ENCODE assay signal across 30 cellular contexts in genomic region chr19:12751635-12752034, GRCh38. TPM values are rescaled to one million over a fixed set of nuclear protein-coding genes. Genes with fewer than 3 reads are reported as not detected.
A peak's percentile ranks its signal among the peaks of the same experiment; 100 is the strongest.
DNase-seq lines count a peak whose midpoint lies in the region; ATAC-seq and TF ChIP-seq lines count a peak whose summit lies in the region.
"Had no signal": no experiment of that assay in that cellular context is flagged by ENCODE, and none has a peak within 500 bp of the region (broad histone marks: within the 10 kb centered on the region; RNA-seq: fewer than 3 reads in every experiment).

Gene BEST2 (plus strand): TSS chr19:12751791. CDS start chr19:12752593, 802 bp downstream.

- no peak within 1 kb of the TSS for H2BK15ac ChIP-seq in H9 (ENCODE audit: low read depth, low read length)

- H3K27ac Mint-ChIP-seq in H9: no peak within 1 kb of the TSS
- H3K27ac Mint-ChIP-seq: activated naive CD4-positive, alpha-beta T cell treated with anti-CD3 and anti-CD28 coated beads, Interleukin-2, amount 10 ng/mL, durations not matched to agents 7 days and 5 days; activated T-cell treated with anti-CD3 and anti-CD28 coated beads, Interleukin-2, amount 50 U/mL, for 72 hours; CD4-positive, alpha-beta T cell; effector memory CD8-positive, alpha-beta T cell; natural killer cell treated with Interleukin-12 subunit alpha and Interleukin-12 subunit beta and Interleukin-15 and Interleukin-18, amount 100 ng/mL, for 72 hours; T-helper 1 cell treated with Interleukin-12 subunit alpha and Interleukin-12 subunit beta and Interleukin-4 antibody, amounts not matched to agents 30 μg/mL and 1 μg/mL, for 36 hours had no signal

- peak; percentile 69 for DNase-seq in H9
- DNase-seq in RWPE2 (ENCODE audit: low spot score): no peak
- peak; percentile 76 for DNase-seq in osteoblast (ENCODE audit: insufficient read length, low spot score, missing footprints)
- no peak for DNase-seq in NCI-H1105 (lab: John Stamatoyannopoulos, UW)
- no peak for DNase-seq in effector CD4-positive, alpha-beta T cell
- DNase-seq: activated CD4-positive, alpha-beta T cell treated with anti-CD3 and anti-CD28 coated beads for 48 hours; activated naive CD4-positive, alpha-beta T cell treated with anti-CD3 and anti-CD28 coated beads, Interleukin-2, amount 10 ng/mL, durations not matched to agents 7 days and 5 days; activated T-cell treated with anti-CD3 and anti-CD28 coated beads, Interleukin-2, amount 50 U/mL, for 72 hours; CD4-positive, alpha-beta T cell; effector memory CD8-positive, alpha-beta T cell; GDM1; hippocampal formation; left cardiac atrium; MM.1S; NCI-H146; NCI-H510A treated with DMSO at 0.1 percent for 48 hours; right cardiac atrium had no signal

- H3K27me3 Mint-ChIP-seq in H9 (ENCODE audit: low read depth): peaks cover 66% of the 10 kb centered on the region

- H3K4me3 Mint-ChIP-seq in H9: peak within 1 kb of the TSS; percentile 49 to 79
- H3K4me3 Mint-ChIP-seq: activated naive CD4-positive, alpha-beta T cell treated with anti-CD3 and anti-CD28 coated beads, Interleukin-2, amount 10 ng/mL, durations not matched to agents 7 days and 5 days; activated T-cell treated with anti-CD3 and anti-CD28 coated beads, Interleukin-2, amount 50 U/mL, for 72 hours; CD4-positive, alpha-beta T cell; effector memory CD8-positive, alpha-beta T cell; natural killer cell treated with Interleukin-12 subunit alpha and Interleukin-12 subunit beta and Interleukin-15 and Interleukin-18, amount 100 ng/mL, for 72 hours; T-helper 1 cell treated with Interleukin-12 subunit alpha and Interleukin-12 subunit beta and Interleukin-4 antibody, amounts not matched to agents 30 μg/mL and 1 μg/mL, for 36 hours had no signal

- H3K23me2 ChIP-seq in H9 (ENCODE audit: insufficient read length, low read depth, low read length, poor library complexity, severe bottlenecking): peaks cover 6% of the 10 kb centered on the region

- peaks cover 16 to 17% (median 17%) of the 10 kb centered on the region in 3 experiments for H3K36me3 Mint-ChIP-seq in H9 (ENCODE audit: insufficient read depth in 1 of 3, low read depth in 3 of 3)

- no peak within 1 kb of the TSS for H3K14ac ChIP-seq in H9 (ENCODE audit: insufficient read depth, low read length)

- peaks cover 3 to 5% of the 10 kb centered on the region in 2 experiments; a peak in 3 of 5 replicates for H3K9me3 Mint-ChIP-seq in H9
- H3K9me3 Mint-ChIP-seq: effector memory CD8-positive, alpha-beta T cell; natural killer cell treated with Interleukin-12 subunit alpha and Interleukin-12 subunit beta and Interleukin-15 and Interleukin-18, amount 100 ng/mL, for 72 hours had no signal

- H3K79me1 ChIP-seq in H9 (ENCODE audit: insufficient read depth, low read depth, low read length, poor library complexity, severe bottlenecking): no peaks in the 10 kb centered on the region

- peaks cover 18 to 35% of the 10 kb centered on the region in 2 experiments for H3K4me1 Mint-ChIP-seq in H9

- TF ChIP-seq CTCF in H9 (conservative IDR thresholded peaks at IDR 0.05) (no peak), RWPE2 (IDR thresholded peaks at IDR 0.05; ENCODE audit: poor library complexity, severe bottlenecking) (no peak), osteoblast (IDR thresholded peaks at IDR 0.05; ENCODE audit: extremely low read depth, low read depth, low read length) (no peak)

- WGBS in H9 (ENCODE audit: extremely low coverage, insufficient read length, low lambda C conversion rate): no CpG with 5 or more reads among the region's 14 CpGs

- H2BK12ac ChIP-seq in H9 (ENCODE audit: insufficient read length, low read depth, low read length): no peak within 1 kb of the TSS

- H4K91ac ChIP-seq in H9 (ENCODE audit: insufficient read length, low read depth, low read length): no peak within 1 kb of the TSS

- H3K4me2 ChIP-seq in H9 (ENCODE audit: insufficient read depth, insufficient read length, low read length) (peak within 1 kb of the TSS; percentile 29), osteoblast (ENCODE audit: insufficient read depth, low read length) (no peak within 1 kb of the TSS)

- no peak within 1 kb of the TSS for H3K18ac ChIP-seq in H9 (ENCODE audit: insufficient read length, low read depth, low read length)

- no peak within 1 kb of the TSS for H3K9ac ChIP-seq in H9 (ENCODE audit: extremely low read depth, insufficient read length, low read length)
- peak within 1 kb of the TSS; percentile 47 for H3K9ac ChIP-seq in iPS-15b (ENCODE audit: low read depth, low read length)
- H3K9ac ChIP-seq: parathyroid adenoma had no signal

- no peak within 1 kb of the TSS for H2BK120ac ChIP-seq in H9 (ENCODE audit: low read depth, low read length, poor library complexity, severe bottlenecking)

- H4K8ac ChIP-seq in H9 (replicated peaks; ENCODE audit: insufficient read length, low read depth, low read length): no peak within 1 kb of the TSS

- no peak within 1 kb of the TSS for H2BK5ac ChIP-seq in H9 (ENCODE audit: insufficient read length, low read length)

- H2AFZ ChIP-seq in H9 (ENCODE audit: low read length) (no peak within 1 kb of the TSS), osteoblast (ENCODE audit: low read length) (no peak within 1 kb of the TSS)
- H2AFZ ChIP-seq: parathyroid adenoma had no signal

- H3K23ac ChIP-seq in H9 (ENCODE audit: insufficient read length, low read depth, low read length): no peak within 1 kb of the TSS

- H3K79me2 ChIP-seq in H9 (ENCODE audit: insufficient read depth, low read length) (no peaks in the 10 kb centered on the region), osteoblast (ENCODE audit: insufficient read depth, low read length) (no peaks in the 10 kb centered on the region)
- H3K79me2 ChIP-seq: parathyroid adenoma had no signal

- no peak within 1 kb of the TSS for H2BK20ac ChIP-seq in H9 (ENCODE audit: low read depth, low read length, poor library complexity, severe bottlenecking)

- H2AK5ac ChIP-seq in H9 (ENCODE audit: insufficient read length, low read length): no peak within 1 kb of the TSS

- H3T11ph ChIP-seq in H9 (ENCODE audit: low read length): no peak within 1 kb of the TSS

- H4K20me1 ChIP-seq in H9 (ENCODE audit: control insufficient read depth, insufficient read depth, insufficient read length): no peaks in the 10 kb centered on the region
- no peaks in the 10 kb centered on the region for H4K20me1 ChIP-seq in osteoblast (ENCODE audit: insufficient read depth, low read length)

- H3K4me3 ChIP-seq in RWPE2 (ENCODE audit: severe bottlenecking) (no peak within 1 kb of the TSS), iPS-15b (ENCODE audit: low read depth, low read length) (peak within 1 kb of the TSS; percentile 60), osteoblast (ENCODE audit: insufficient read depth, low read length) (no peak within 1 kb of the TSS)
- H3K4me3 ChIP-seq: esophagus muscularis mucosa had no signal

- H3K27ac ChIP-seq in H9 (ENCODE audit: insufficient read length, low read depth, low read length) (no peak within 1 kb of the TSS), RWPE2 (ENCODE audit: poor library complexity, severe bottlenecking) (peak within 1 kb of the TSS; percentile 9), osteoblast (ENCODE audit: low read depth, low read length) (no peak within 1 kb of the TSS)
- H3K27ac ChIP-seq: esophagus muscularis mucosa, HL-60, parathyroid adenoma had no signal

- H3K9me3 ChIP-seq in H9 (ENCODE audit: control insufficient read depth, low read depth, low read length) (no peaks in the 10 kb centered on the region), RWPE2 (ENCODE audit: severe bottlenecking) (no peaks in the 10 kb centered on the region), iPS-15b (ENCODE audit: control insufficient read depth, insufficient read depth, low read length) (no peaks in the 10 kb centered on the region), osteoblast (ENCODE audit: low read depth, low read length) (no peaks in the 10 kb centered on the region)

- H3K27me3 ChIP-seq in H9 (ENCODE audit: insufficient read depth, low read length) (no peaks in the 10 kb centered on the region), RWPE2 (ENCODE audit: insufficient read depth, poor library complexity, severe bottlenecking) (no peaks in the 10 kb centered on the region), iPS-15b (ENCODE audit: control insufficient read depth, insufficient read depth, low read length) (peaks cover 27% of the 10 kb centered on the region), osteoblast (ENCODE audit: insufficient read depth, low read length) (peaks cover 22% of the 10 kb centered on the region)

- H3K4ac ChIP-seq in H9 (ENCODE audit: low read depth, low read length): no peak within 1 kb of the TSS

- no peak within 1 kb of the TSS for H4K5ac ChIP-seq in H9 (ENCODE audit: insufficient read length, low read depth, low read length)

- H3K56ac ChIP-seq in H9 (ENCODE audit: insufficient read length, low read depth, low read length): no peak within 1 kb of the TSS

- H3K4me1 ChIP-seq in H9 (ENCODE audit: insufficient read depth, low read length) (no peaks in the 10 kb centered on the region), RWPE2 (ENCODE audit: insufficient read depth, poor library complexity, severe bottlenecking) (peaks cover 15% of the 10 kb centered on the region), iPS-15b (ENCODE audit: control insufficient read depth, insufficient read depth, low read length) (no peaks in the 10 kb centered on the region), osteoblast (ENCODE audit: insufficient read depth, low read length) (peaks cover 14% of the 10 kb centered on the region)
- H3K4me1 ChIP-seq: parathyroid adenoma had no signal

- ATAC-seq in RWPE2 (ENCODE audit: low read depth): no peak
- no peak for ATAC-seq in HG03159 (IDR thresholded peaks at IDR 0.05; ENCODE audit: unreplicated experiment)
- ATAC-seq: activated T-cell treated with anti-CD3 and anti-CD28 coated beads, Interleukin-2, amount 50 U/mL, for 72 hours; effector memory CD8-positive, alpha-beta T cell; left cardiac atrium; natural killer cell treated with Interleukin-12 subunit alpha and Interleukin-12 subunit beta and Interleukin-15 and Interleukin-18, amount 100 ng/mL, for 72 hours; Panc1; right cardiac atrium had no signal

- peaks cover 7% of the 10 kb centered on the region; the same call in 1 of the 2 replicates for H3K36me3 ChIP-seq in RWPE2 (ENCODE audit: low read depth)
- peaks cover 9% of the 10 kb centered on the region for H3K36me3 ChIP-seq in iPS-15b (ENCODE audit: control insufficient read depth, insufficient read depth, low read length)
- H3K36me3 ChIP-seq in osteoblast (ENCODE audit: insufficient read depth, low read length): peaks cover 9% of the 10 kb centered on the region

RNA-seq across cellular contexts. Expression of gene BEST2, which starts in this region (rescaled TPM):
- total RNA-seq in H9 (2021): 1.6 and 2.0 TPM in 2 replicates
- total RNA-seq in osteoblast: not detected in 2 replicates
- total RNA-seq: activated T-cell treated with anti-CD3 and anti-CD28 coated beads, Interleukin-2, amount 50 U/mL, for 72 hours; CD4-positive, alpha-beta T cell; cerebellum; esophagus muscularis mucosa; frontal cortex; left cardiac atrium; mesenteric fat pad; natural killer cell treated with Interleukin-12 subunit alpha and Interleukin-12 subunit beta and Interleukin-15 and Interleukin-18, amount 100 ng/mL, for 72 hours; right cardiac atrium; SK-MEL-5; ureter had no signal

Comparison
In these comparisons a context has a peak if more than half of its experiments do, and no peak if none do; other contexts are left out.
1. Peak in DNase-seq in osteoblast; RNA of the gene not detected or under 1 TPM.